1 cellular context compared by ENCODE assay signal in genomic region chr12:64824500-64825142, GRCh38.
TF ChIP-seq lines count a peak whose summit lies in the region.

TBC1D30 (plus strand) TSS chr12:64824647; CDS start chr12:64824880, 233 bp downstream.

TF ChIP-seq in H1, 55 proteins besides CTCF, POLR2A, EP300 and RAD21:
- TF ChIP-seq TBP (IDR thresholded peaks at IDR 0.05; ENCODE audit: low read depth, low read length) (0 out of 2 replicates have a peak, but pooled peaks have one; percentile 15), CTBP2 (IDR thresholded peaks at IDR 0.05; ENCODE audit: borderline replicate concordance, insufficient read depth, insufficient read length, low read length) (peak; percentile 69), SUZ12 (IDR thresholded peaks at IDR 0.05; ENCODE audit: low read length) (peak; percentile 92), KDM4A (IDR thresholded peaks at IDR 0.05; ENCODE audit: low read depth, low read length, severe bottlenecking) (peak; percentile 87), ASH2L (IDR thresholded peaks at IDR 0.05; ENCODE audit: low read length) (peak; percentile 54), E2F6 (IDR thresholded peaks at IDR 0.05) (peak; percentile 70; the same call in 1 of the 2 replicates), KDM1A (IDR thresholded peaks at IDR 0.05; ENCODE audit: borderline replicate concordance, low read length) (no peak), BACH1 (IDR thresholded peaks at IDR 0.05; ENCODE audit: low read length) (0 out of 2 replicates have a peak, but pooled peaks have one; percentile 2), EZH2 (IDR thresholded peaks at IDR 0.05; ENCODE audit: low read depth, low read length, severe bottlenecking) (peak; percentile 81), SP2 (IDR thresholded peaks at IDR 0.05; ENCODE audit: low read length) (no peak)
- TF ChIP-seq, protein P1, sequence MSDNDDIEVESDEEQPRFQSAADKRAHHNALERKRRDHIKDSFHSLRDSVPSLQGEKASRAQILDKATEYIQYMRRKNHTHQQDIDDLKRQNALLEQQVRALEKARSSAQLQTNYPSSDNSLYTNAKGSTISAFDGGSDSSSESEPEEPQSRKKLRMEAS (IDR thresholded peaks at IDR 0.05) = peak; percentile 40
